26 cellular contexts compared by ENCODE assay signal in genomic region chr1:110492573-110492972, GRCh38. TPM values are rescaled to one million over a fixed set of nuclear protein-coding genes. Genes with fewer than 3 reads are reported as not detected.
"Had no signal": no experiment of that assay in that cellular context is flagged by ENCODE, and none has a peak within 500 bp of the region (broad histone marks: within the 10 kb centered on the region; RNA-seq: fewer than 3 reads in every experiment).

No MANE protein-coding gene starts in this region.

- H3K4me3 ChIP-seq: colonic mucosa, heart left ventricle, lung, psoas muscle, spleen, thyroid gland had no signal

- H3K9me3 ChIP-seq: colonic mucosa, heart left ventricle, psoas muscle, spleen, thyroid gland had no signal

- H3K36me3 ChIP-seq: colonic mucosa, heart left ventricle, spleen, thyroid gland had no signal

- FAIRE-seq: frontal cortex, urothelium cell line had no signal

- H3K27me3 ChIP-seq: colonic mucosa, heart left ventricle, spleen, thyroid gland had no signal

- H3K27ac ChIP-seq: colonic mucosa, heart left ventricle, parathyroid adenoma, psoas muscle, spleen, thyroid gland had no signal

- H3K4me1 ChIP-seq: colonic mucosa, heart left ventricle, parathyroid adenoma, psoas muscle, thyroid gland had no signal

- H3K36me3 Mint-ChIP-seq: naive B cell, type B pancreatic cell had no signal

- DNase-seq: colonic mucosa; dermis blood vessel endothelial cell; heart left ventricle; hippocampal formation; left colon; left ventricle myocardium superior; mesenchymal stem cell; naive B cell; psoas muscle; spleen; stimulated activated CD4-positive, alpha-beta T cell treated with anti-CD3 and anti-CD28 coated beads, Interleukin-15, amount 100 ng/mL, for 24 hours; stimulated activated CD4-positive, alpha-beta T cell treated with anti-CD3 and anti-CD28 coated beads, Interleukin-1b, Interleukin-23, amount 100 ng/mL, for 48 hours; stimulated activated CD4-positive, alpha-beta T cell treated with anti-CD3 and anti-CD28 coated beads, Interleukin-4, amount 100 ng/mL, for 24 hours; stimulated activated naive CD4-positive, alpha-beta T cell; thyroid gland had no signal

- ATAC-seq: left colon, psoas muscle, sciatic nerve had no signal

- H3K27ac Mint-ChIP-seq: nephron, type B pancreatic cell had no signal

- H3K9me3 Mint-ChIP-seq: naive B cell, nephron, type B pancreatic cell had no signal

- H3K4me1 Mint-ChIP-seq: naive B cell, nephron had no signal

- H3K4me3 Mint-ChIP-seq: naive B cell, nephron, type B pancreatic cell had no signal

RNA-seq across cellular contexts. Expression of gene KCNA10, which starts 26.4 kb away (rescaled TPM):
- total RNA-seq: colonic mucosa, dermis blood vessel endothelial cell, epithelial cell of proximal tubule, frontal cortex, glomerular endothelial cell, heart left ventricle, kidney epithelial cell, left colon, left ventricle myocardium superior, lung, psoas muscle, sciatic nerve, thyroid gland had no signal
- polyA plus RNA-seq: heart left ventricle, lung, psoas muscle, spleen had no signal

RNA-seq across cellular contexts. Expression of gene PROK1, which starts 41.6 kb away (rescaled TPM):
- total RNA-seq: colonic mucosa, dermis blood vessel endothelial cell, epithelial cell of proximal tubule, frontal cortex, glomerular endothelial cell, kidney epithelial cell, left colon, left ventricle myocardium superior, lung, sciatic nerve, skeletal muscle tissue had no signal
